ENCODE assay signal across 1 cellular context in the genomic region with DNA sequence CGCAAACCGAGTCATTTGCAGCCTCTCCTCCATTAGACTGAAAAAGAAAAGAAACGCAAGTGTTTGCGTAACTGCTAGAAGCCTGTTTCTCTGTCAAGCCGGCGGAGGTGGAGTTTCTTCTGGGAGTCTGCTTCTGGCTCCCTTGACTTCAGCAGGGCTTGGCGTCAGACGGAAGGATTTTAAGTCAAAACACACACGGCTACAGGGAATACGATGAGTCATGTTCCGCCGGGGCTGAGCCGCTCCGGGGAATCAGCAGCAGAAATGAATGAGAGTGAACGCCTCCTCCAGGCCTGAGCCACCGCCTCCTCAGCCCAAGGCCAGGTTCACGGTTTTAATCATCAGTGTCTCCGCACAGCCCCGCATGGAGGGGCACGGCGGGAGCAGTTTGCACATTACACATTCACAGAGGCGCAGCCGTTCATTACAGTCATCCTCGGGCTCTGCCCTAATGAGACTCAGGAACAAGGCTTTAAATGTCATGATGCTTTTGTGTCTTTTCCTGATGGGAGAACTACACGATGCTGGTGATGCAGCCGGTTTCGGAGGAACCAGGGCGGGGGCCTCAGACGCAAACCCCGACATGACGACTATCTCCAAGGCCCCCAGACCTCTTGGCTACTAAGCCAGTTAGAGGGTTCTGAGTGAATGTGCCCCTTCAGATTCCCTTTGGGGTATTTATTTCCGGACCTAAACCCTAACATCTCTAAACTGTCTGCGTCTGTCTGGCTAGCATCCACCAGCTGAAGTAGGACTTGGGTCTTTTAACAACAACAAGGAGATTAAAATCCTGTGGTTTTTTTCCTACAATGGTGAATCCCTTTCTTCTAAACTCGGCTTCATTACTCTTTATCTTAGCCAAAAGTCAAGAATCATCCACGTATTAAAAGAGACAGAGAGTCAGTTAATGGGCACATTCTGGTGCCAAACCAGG.
A peak's percentile ranks its signal among the peaks of the same experiment; 100 is the strongest.
TF ChIP-seq lines count a peak whose summit lies in the region.

No MANE protein-coding gene starts in this region.

TF ChIP-seq in HEK293, 187 proteins besides CTCF, POLR2A, EP300 and RAD21 (continued from another document and continues in another):
- TF ChIP-seq PRDM4 (tag by site-specific recombination; IDR thresholded peaks at IDR 0.05) (peak; percentile 75), ZNF174 (tag by site-specific recombination; IDR thresholded peaks at IDR 0.05) (no peak), WT1 (tag by site-specific recombination; IDR thresholded peaks at IDR 0.05) (no peak), ZNF701 (tag by site-specific recombination; IDR thresholded peaks at IDR 0.05) (no peak), ZNF692 (tag by site-specific recombination; IDR thresholded peaks at IDR 0.05) (no peak), ZBTB17 (tag by site-specific recombination; IDR thresholded peaks at IDR 0.05) (peak; percentile 75), EGR2 (tag by site-specific recombination; IDR thresholded peaks at IDR 0.05; ENCODE audit: low read depth) (0 out of 2 replicates have a peak, but pooled peaks have one; percentile 24), ZNF776 (tag by site-specific recombination; IDR thresholded peaks at IDR 0.05; ENCODE audit: borderline replicate concordance) (no peak), BCL11A (tag by site-specific recombination; IDR thresholded peaks at IDR 0.05; ENCODE audit: low read depth) (no peak), ZFP37 (tag by site-specific recombination; IDR thresholded peaks at IDR 0.05) (no peak), ZNF2 (tag by site-specific recombination; IDR thresholded peaks at IDR 0.05) (no peak), ZNF629 (tag by site-specific recombination; IDR thresholded peaks at IDR 0.05) (peak; percentile 71), ZNF324 (tag by site-specific recombination; IDR thresholded peaks at IDR 0.05) (no peak), SP2 (tag by site-specific recombination; IDR thresholded peaks at IDR 0.05) (no peak), KLF7 (tag by site-specific recombination; IDR thresholded peaks at IDR 0.05; ENCODE audit: borderline replicate concordance) (no peak), ZNF510 (tag by site-specific recombination; IDR thresholded peaks at IDR 0.05; ENCODE audit: insufficient replicate concordance) (no peak), ZBTB20 (tag by site-specific recombination; IDR thresholded peaks at IDR 0.05) (peak; percentile 85), ZNF146 (tag by site-specific recombination; IDR thresholded peaks at IDR 0.05) (no peak), ZNF660 (tag by site-specific recombination; IDR thresholded peaks at IDR 0.05) (peak; percentile 84), ZBTB21 (tag by site-specific recombination; IDR thresholded peaks at IDR 0.05) (0 out of 2 replicates have a peak, but pooled peaks have one; percentile 24), ZNF24 (tag by site-specific recombination; IDR thresholded peaks at IDR 0.05) (peak; percentile 74), PRDM2 (tag by site-specific recombination; IDR thresholded peaks at IDR 0.05; ENCODE audit: borderline replicate concordance) (no peak), ZNF561 (tag by site-specific recombination; IDR thresholded peaks at IDR 0.05; ENCODE audit: borderline replicate concordance) (0 out of 2 replicates have a peak, but pooled peaks have one; percentile 21), OSR2 (tag by site-specific recombination; IDR thresholded peaks at IDR 0.05) (peak; percentile 21; the same call in 1 of the 2 replicates), GLIS2 (tag by site-specific recombination; IDR thresholded peaks at IDR 0.05) (no peak), OVOL3 (tag by site-specific recombination; IDR thresholded peaks at IDR 0.05) (no peak), ZNF138 (tag by site-specific recombination; IDR thresholded peaks at IDR 0.05; ENCODE audit: borderline replicate concordance) (no peak), REPIN1 (tag by site-specific recombination; IDR thresholded peaks at IDR 0.05; ENCODE audit: low read depth) (no peak), ZNF501 (tag by site-specific recombination; IDR thresholded peaks at IDR 0.05) (no peak), GLI2 (tag by site-specific recombination; IDR thresholded peaks at IDR 0.05; ENCODE audit: borderline replicate concordance, low read depth) (no peak), ZNF335 (tag by site-specific recombination; conservative IDR thresholded peaks at IDR 0.05) (peak; percentile 64), ZNF175 (tag by site-specific recombination; IDR thresholded peaks at IDR 0.05) (no peak)
- TF ChIP-seq, protein P1, sequence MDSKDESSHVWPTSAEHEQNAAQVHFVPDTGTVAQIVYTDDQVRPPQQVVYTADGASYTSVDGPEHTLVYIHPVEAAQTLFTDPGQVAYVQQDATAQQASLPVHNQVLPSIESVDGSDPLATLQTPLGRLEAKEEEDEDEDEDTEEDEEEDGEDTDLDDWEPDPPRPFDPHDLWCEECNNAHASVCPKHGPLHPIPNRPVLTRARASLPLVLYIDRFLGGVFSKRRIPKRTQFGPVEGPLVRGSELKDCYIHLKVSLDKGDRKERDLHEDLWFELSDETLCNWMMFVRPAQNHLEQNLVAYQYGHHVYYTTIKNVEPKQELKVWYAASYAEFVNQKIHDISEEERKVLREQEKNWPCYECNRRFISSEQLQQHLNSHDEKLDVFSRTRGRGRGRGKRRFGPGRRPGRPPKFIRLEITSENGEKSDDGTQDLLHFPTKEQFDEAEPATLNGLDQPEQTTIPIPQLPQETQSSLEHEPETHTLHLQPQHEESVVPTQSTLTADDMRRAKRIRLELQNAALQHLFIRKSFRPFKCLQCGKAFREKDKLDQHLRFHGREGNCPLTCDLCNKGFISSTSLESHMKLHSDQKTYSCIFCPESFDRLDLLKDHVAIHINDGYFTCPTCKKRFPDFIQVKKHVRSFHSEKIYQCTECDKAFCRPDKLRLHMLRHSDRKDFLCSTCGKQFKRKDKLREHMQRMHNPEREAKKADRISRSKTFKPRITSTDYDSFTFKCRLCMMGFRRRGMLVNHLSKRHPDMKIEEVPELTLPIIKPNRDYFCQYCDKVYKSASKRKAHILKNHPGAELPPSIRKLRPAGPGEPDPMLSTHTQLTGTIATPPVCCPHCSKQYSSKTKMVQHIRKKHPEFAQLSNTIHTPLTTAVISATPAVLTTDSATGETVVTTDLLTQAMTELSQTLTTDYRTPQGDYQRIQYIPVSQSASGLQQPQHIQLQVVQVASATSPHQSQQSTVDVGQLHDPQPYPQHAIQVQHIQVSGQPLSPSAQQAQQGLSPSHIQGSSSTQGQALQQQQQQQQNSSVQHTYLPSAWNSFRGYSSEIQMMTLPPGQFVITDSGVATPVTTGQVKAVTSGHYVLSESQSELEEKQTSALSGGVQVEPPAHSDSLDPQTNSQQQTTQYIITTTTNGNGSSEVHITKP (tag by site-specific recombination; IDR thresholded peaks at IDR 0.05) = no peak
- TF ChIP-seq, protein P2, sequence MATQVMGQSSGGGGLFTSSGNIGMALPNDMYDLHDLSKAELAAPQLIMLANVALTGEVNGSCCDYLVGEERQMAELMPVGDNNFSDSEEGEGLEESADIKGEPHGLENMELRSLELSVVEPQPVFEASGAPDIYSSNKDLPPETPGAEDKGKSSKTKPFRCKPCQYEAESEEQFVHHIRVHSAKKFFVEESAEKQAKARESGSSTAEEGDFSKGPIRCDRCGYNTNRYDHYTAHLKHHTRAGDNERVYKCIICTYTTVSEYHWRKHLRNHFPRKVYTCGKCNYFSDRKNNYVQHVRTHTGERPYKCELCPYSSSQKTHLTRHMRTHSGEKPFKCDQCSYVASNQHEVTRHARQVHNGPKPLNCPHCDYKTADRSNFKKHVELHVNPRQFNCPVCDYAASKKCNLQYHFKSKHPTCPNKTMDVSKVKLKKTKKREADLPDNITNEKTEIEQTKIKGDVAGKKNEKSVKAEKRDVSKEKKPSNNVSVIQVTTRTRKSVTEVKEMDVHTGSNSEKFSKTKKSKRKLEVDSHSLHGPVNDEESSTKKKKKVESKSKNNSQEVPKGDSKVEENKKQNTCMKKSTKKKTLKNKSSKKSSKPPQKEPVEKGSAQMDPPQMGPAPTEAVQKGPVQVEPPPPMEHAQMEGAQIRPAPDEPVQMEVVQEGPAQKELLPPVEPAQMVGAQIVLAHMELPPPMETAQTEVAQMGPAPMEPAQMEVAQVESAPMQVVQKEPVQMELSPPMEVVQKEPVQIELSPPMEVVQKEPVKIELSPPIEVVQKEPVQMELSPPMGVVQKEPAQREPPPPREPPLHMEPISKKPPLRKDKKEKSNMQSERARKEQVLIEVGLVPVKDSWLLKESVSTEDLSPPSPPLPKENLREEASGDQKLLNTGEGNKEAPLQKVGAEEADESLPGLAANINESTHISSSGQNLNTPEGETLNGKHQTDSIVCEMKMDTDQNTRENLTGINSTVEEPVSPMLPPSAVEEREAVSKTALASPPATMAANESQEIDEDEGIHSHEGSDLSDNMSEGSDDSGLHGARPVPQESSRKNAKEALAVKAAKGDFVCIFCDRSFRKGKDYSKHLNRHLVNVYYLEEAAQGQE (tag by site-specific recombination; IDR thresholded peaks at IDR 0.05) = no peak
- TF ChIP-seq, protein P3, sequence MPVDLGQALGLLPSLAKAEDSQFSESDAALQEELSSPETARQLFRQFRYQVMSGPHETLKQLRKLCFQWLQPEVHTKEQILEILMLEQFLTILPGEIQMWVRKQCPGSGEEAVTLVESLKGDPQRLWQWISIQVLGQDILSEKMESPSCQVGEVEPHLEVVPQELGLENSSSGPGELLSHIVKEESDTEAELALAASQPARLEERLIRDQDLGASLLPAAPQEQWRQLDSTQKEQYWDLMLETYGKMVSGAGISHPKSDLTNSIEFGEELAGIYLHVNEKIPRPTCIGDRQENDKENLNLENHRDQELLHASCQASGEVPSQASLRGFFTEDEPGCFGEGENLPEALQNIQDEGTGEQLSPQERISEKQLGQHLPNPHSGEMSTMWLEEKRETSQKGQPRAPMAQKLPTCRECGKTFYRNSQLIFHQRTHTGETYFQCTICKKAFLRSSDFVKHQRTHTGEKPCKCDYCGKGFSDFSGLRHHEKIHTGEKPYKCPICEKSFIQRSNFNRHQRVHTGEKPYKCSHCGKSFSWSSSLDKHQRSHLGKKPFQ (tag by site-specific recombination; IDR thresholded peaks at IDR 0.05) = no peak
